Comparison of ENCODE assay signal across 25 cellular contexts in the genomic region with DNA sequence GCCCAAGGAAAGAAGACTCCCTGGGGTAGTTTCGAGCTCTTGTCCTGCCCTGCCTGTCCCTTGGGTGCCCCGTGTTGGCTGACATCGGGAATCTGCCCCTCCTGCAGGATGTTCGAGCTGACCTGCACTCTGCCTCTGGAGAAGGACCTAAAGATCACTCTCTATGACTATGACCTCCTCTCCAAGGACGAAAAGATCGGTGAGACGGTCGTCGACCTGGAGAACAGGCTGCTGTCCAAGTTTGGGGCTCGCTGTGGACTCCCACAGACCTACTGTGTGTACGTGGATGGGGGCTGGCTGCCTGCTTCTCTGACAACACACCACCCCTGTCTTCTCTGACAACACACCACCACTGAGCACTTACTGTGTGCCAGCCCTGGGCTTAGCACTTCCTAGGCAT.
"Had no signal": no experiment of that assay in that cellular context is flagged by ENCODE, and none has a peak within 500 bp of the region (broad histone marks: within the 10 kb centered on the region; RNA-seq: fewer than 3 reads in every experiment).

No MANE protein-coding gene starts in this region.

- H3K27me3 ChIP-seq: colonic mucosa, esophagus muscularis mucosa, gastroesophageal sphincter, pancreas, transverse colon had no signal

- H3K4me1 Mint-ChIP-seq: naive B cell; nephron; stimulated activated naive B cell treated with anti-CD40 and anti-IgM and Interleukin-4, amounts not matched to agents 10 μg/mL and 1 μg/mL and 100 μg/mL, for 72 hours; stimulated activated naive CD8-positive, alpha-beta T cell treated with anti-CD3 and anti-CD28 coated beads, Interleukin-15, amount 100 ng/mL, for 72 hours had no signal

- H3K36me3 ChIP-seq: colonic mucosa, pancreas, thoracic aorta, transverse colon had no signal

- H3K4me3 ChIP-seq: colonic mucosa, esophagus muscularis mucosa, gastroesophageal sphincter, left ventricle myocardium inferior, pancreas, thoracic aorta, transverse colon had no signal

- DNase-seq: caudate nucleus; colonic mucosa; effector CD8-positive, alpha-beta T cell; glutamatergic neuron; left cardiac atrium; left ventricle myocardium inferior; mesendoderm; naive B cell; right cardiac atrium; stimulated activated CD4-positive, alpha-beta T cell treated with anti-CD3 and anti-CD28 coated beads, Interleukin-15, amount 100 ng/mL, for 24 hours; stimulated activated CD4-positive, alpha-beta T cell treated with anti-CD3 and anti-CD28 coated beads, Interleukin-1b, Interleukin-23, amount 100 ng/mL, for 48 hours; stimulated activated CD4-positive, alpha-beta T cell treated with anti-CD3 and anti-CD28 coated beads, Interleukin-4, amount 100 ng/mL, for 4 hours; stimulated activated naive B cell treated with anti-CD40 and anti-IgM and Interleukin-4, amounts not matched to agents 10 μg/mL and 1 μg/mL and 100 μg/mL, for 72 hours; stimulated activated naive CD8-positive, alpha-beta T cell treated with anti-CD3 and anti-CD28 coated beads, Interleukin-15, amount 100 ng/mL, for 72 hours; transverse colon had no signal

- FAIRE-seq: endometrium, keratinocyte, pancreas, urothelium cell line had no signal

- H3K36me3 Mint-ChIP-seq: stimulated activated naive B cell treated with anti-CD40 and anti-IgM and Interleukin-4, amounts not matched to agents 10 μg/mL and 1 μg/mL and 100 μg/mL, for 72 hours had no signal

- H3K4me1 ChIP-seq: colonic mucosa, gastroesophageal sphincter, left ventricle myocardium inferior, pancreas, transverse colon had no signal

- H3K27me3 Mint-ChIP-seq: progenitor cell of endocrine pancreas; stimulated activated naive B cell treated with anti-CD40 and anti-IgM and Interleukin-4, amounts not matched to agents 10 μg/mL and 1 μg/mL and 100 μg/mL, for 72 hours; stimulated activated naive CD8-positive, alpha-beta T cell treated with anti-CD3 and anti-CD28 coated beads, Interleukin-15, amount 100 ng/mL, for 72 hours had no signal

- H3K27ac Mint-ChIP-seq: naive B cell; nephron; stimulated activated naive B cell treated with anti-CD40 and anti-IgM and Interleukin-4, amounts not matched to agents 10 μg/mL and 1 μg/mL and 100 μg/mL, for 72 hours; stimulated activated naive CD8-positive, alpha-beta T cell treated with anti-CD3 and anti-CD28 coated beads, Interleukin-15, amount 100 ng/mL, for 72 hours had no signal

- H3K9me3 ChIP-seq: colonic mucosa, esophagus muscularis mucosa, gastroesophageal sphincter, left ventricle myocardium inferior, pancreas, thoracic aorta, transverse colon had no signal

- H3K4me3 Mint-ChIP-seq: naive B cell; nephron; stimulated activated naive B cell treated with anti-CD40 and anti-IgM and Interleukin-4, amounts not matched to agents 10 μg/mL and 1 μg/mL and 100 μg/mL, for 72 hours; stimulated activated naive CD8-positive, alpha-beta T cell treated with anti-CD3 and anti-CD28 coated beads, Interleukin-15, amount 100 ng/mL, for 72 hours had no signal

- H3K27ac ChIP-seq: colonic mucosa, epithelial cell of prostate, esophagus muscularis mucosa, gastroesophageal sphincter, left ventricle myocardium inferior, pancreas, thoracic aorta, transverse colon had no signal
